In the genomic region with DNA sequence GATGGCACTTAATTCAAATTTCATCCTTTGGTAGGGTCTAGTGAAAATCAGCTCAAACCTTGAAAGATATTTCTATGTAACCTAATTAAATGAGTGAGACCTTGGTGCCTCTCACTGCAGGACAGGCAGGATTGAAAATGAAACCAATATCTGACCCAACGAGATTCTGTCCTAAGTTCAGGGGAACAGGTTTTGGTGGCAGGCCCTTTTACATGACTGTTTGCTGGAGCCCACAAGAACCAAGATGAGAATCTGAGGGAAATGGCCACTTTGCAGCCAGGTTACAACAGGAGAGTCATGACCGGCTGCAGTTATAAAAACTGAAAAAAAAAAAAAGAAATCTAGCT, we compare ENCODE assay signal across 22 cellular contexts.
A peak's percentile ranks its signal among the peaks of the same experiment; 100 is the strongest.
DNase-seq lines count a peak whose midpoint lies in the region; ATAC-seq, FAIRE-seq and TF ChIP-seq lines count a peak whose summit lies in the region.
"Had no signal": no experiment of that assay in that cellular context is flagged by ENCODE, and none has a peak within 500 bp of the region (broad histone marks: within the 10 kb centered on the region; RNA-seq: fewer than 3 reads in every experiment).

No MANE protein-coding gene starts in this region.

- no peaks in the 10 kb centered on the region for H3K4me1 Mint-ChIP-seq in activated T-helper 1 cell treated with anti-CD3 and anti-CD28 coated beads, Interleukin-12 subunit alpha, Interleukin-12 subunit beta, Interleukin-2, Interleukin-4 antibody, amounts not matched to agents 30 ng/mL and 10 ng/mL and 1 ng/mL, durations not matched to agents 14 hours and 24 hours and 36 hours (ENCODE audit: low read depth)

- TF ChIP-seq POLR2A in right lobe of liver (IDR thresholded peaks at IDR 0.05) (no peak), HepG2 (IDR thresholded peaks at IDR 0.05; ENCODE audit: insufficient read depth in 1 of 2, low read depth in 2 of 2, low read length in 2 of 2) (no peak)

- H3K4me2 ChIP-seq in HepG2 (ENCODE audit: low read depth, low read length), result no peak overlapping the region
- peak overlapping the region; percentile 4 for H3K4me2 ChIP-seq in Karpas-422 (ENCODE audit: low read depth, low read length, poor library complexity, severe bottlenecking)
- no peak overlapping the region for H3K4me2 ChIP-seq in SK-N-SH
- H3K4me2 ChIP-seq: BLaER1 treated with 17β-estradiol and CSF1 and Interleukin-3, amounts not matched to agents 10 nM and 100 nM; KMS-11 had no signal

- H3K36me3 ChIP-seq in right lobe of liver (no peaks in the 10 kb centered on the region), HepG2 (replicated peaks in 1 of 2; ENCODE audit: control insufficient read depth in 1 of 2, insufficient read depth in 2 of 2, low read length in 2 of 2) (peaks cover 0 to 2% of the 10 kb centered on the region in 2 experiments; a peak in 4 of 5 replicates), Karpas-422 (ENCODE audit: insufficient read depth, low read length) (no peaks in the 10 kb centered on the region), SK-N-SH (replicated peaks in 1 of 2; ENCODE audit: control insufficient read depth in 1 of 2, insufficient read depth in 2 of 2, low read length in 1 of 2) (no peaks in the 10 kb centered on the region)
- H3K36me3 ChIP-seq: HAP-1, Peyer's patch had no signal

- no peak for TF ChIP-seq EP300 in HepG2 (IDR thresholded peaks at IDR 0.05; ENCODE audit: low read depth in 2 of 2, low read length in 2 of 2)
- no peak for TF ChIP-seq EP300 in HepG2 (CRISPR knock-in tag; IDR thresholded peaks at IDR 0.05; ENCODE audit: borderline replicate concordance)
- TF ChIP-seq EP300 in SK-N-SH (IDR thresholded peaks at IDR 0.05; ENCODE audit: borderline replicate concordance in 1 of 2, low read depth in 1 of 2, low read length in 1 of 2), result no peak

- peak; percentile 63 to 81 (median 69) for ATAC-seq in right lobe of liver
- no peak for ATAC-seq in HepG2
- ATAC-seq in GM21786 (IDR thresholded peaks at IDR 0.05; ENCODE audit: unreplicated experiment), result peak; percentile 54
- ATAC-seq: Right ventricle myocardium inferior had no signal

- peaks cover 2% of the 10 kb centered on the region for H3K36me3 Mint-ChIP-seq in activated T-helper 1 cell treated with anti-CD3 and anti-CD28 coated beads, Interleukin-12 subunit alpha, Interleukin-12 subunit beta, Interleukin-2, Interleukin-4 antibody, amounts not matched to agents 30 ng/mL and 10 ng/mL and 1 ng/mL, durations not matched to agents 14 hours and 24 hours and 36 hours (ENCODE audit: low read depth)

- H3K9me3 ChIP-seq in right lobe of liver (no peaks in the 10 kb centered on the region), HepG2 (ENCODE audit: low read length) (no peaks in the 10 kb centered on the region), Karpas-422 (ENCODE audit: low read length) (no peaks in the 10 kb centered on the region), SK-N-SH (no peaks in the 10 kb centered on the region)
- H3K9me3 ChIP-seq: BLaER1 treated with 17β-estradiol and CSF1 and Interleukin-3, amounts not matched to agents 10 nM and 100 nM; HAP-1; Peyer's patch had no signal

- peaks cover 3% of the 10 kb centered on the region for H3K27me3 Mint-ChIP-seq in activated T-helper 1 cell treated with anti-CD3 and anti-CD28 coated beads, Interleukin-12 subunit alpha, Interleukin-12 subunit beta, Interleukin-2, Interleukin-4 antibody, amounts not matched to agents 30 ng/mL and 10 ng/mL and 1 ng/mL, durations not matched to agents 14 hours and 24 hours and 36 hours (ENCODE audit: insufficient read depth)
- H3K27me3 Mint-ChIP-seq: CD8-positive, alpha-beta memory T cell had no signal

- in situ Hi-C loops in HepG2 (cut with HindIII; ENCODE audit: extremely low pct_ligation_motif_present, low pct_unique_long_range_greater_than_20kb), result no loop called here

- H3K9me2 ChIP-seq in Karpas-422 (replicated peaks; ENCODE audit: insufficient read depth, low read length) (no peaks in the 10 kb centered on the region), SK-N-SH (no peaks in the 10 kb centered on the region)

- no peak overlapping the region for H2AFZ ChIP-seq in HepG2 (ENCODE audit: low read length)
- no peak overlapping the region for H2AFZ ChIP-seq in Karpas-422 (ENCODE audit: low read length)
- H2AFZ ChIP-seq in SK-N-SH (ENCODE audit: low read depth), result no peak overlapping the region

- DNase-seq in right lobe of liver (no peak), HepG2 (ENCODE audit: low spot score) (no peak), Karpas-422 (no peak), AG08395 (ENCODE audit: low spot score) (no peak), amniotic stem cell (lab: John Stamatoyannopoulos, UW) (no peak), SK-N-SH (no peak)
- no peak for DNase-seq in activated T-helper 1 cell treated with anti-CD3 and anti-CD28 coated beads, Interleukin-12 subunit alpha, Interleukin-12 subunit beta, Interleukin-2, Interleukin-4 antibody, amounts not matched to agents 30 ng/mL and 10 ng/mL and 1 ng/mL, durations not matched to agents 14 hours and 24 hours and 36 hours (ENCODE audit: low spot score)
- DNase-seq: 8988T; CD8-positive, alpha-beta memory T cell; NCI-H1048; NCI-H146; NCI-H2081 treated with DMSO at 0.1 percent for 48 hours; NCI-H2227 treated with DMSO at 0.1 percent for 48 hours; Peyer's patch had no signal

- intact Hi-C loops in right lobe of liver (cut with DNase I), result no loop called here
- intact Hi-C loops in HepG2 (cut with micrococcal nuclease; ENCODE audit: unreplicated experiment), result no loop called here
- intact Hi-C loops in activated T-helper 1 cell treated with anti-CD3 and anti-CD28 coated beads, Interleukin-12 subunit alpha, Interleukin-12 subunit beta, Interleukin-2, Interleukin-4 antibody, amounts not matched to agents 30 ng/mL and 10 ng/mL and 1 ng/mL, durations not matched to agents 14 hours and 24 hours and 36 hours (cut with micrococcal nuclease), result no loop called here

- no peak overlapping the region for H3K4me3 ChIP-seq in right lobe of liver
- no peak overlapping the region for H3K4me3 ChIP-seq in HepG2 (replicated peaks in 1 of 3; ENCODE audit: insufficient read depth in 1 of 3, low read depth in 2 of 3, low read length in 3 of 3)
- H3K4me3 ChIP-seq in Karpas-422 (ENCODE audit: low read length), result peak overlapping the region; percentile 1; the same call in 1 of the 2 replicates
- H3K4me3 ChIP-seq in SK-N-SH (ENCODE audit: low read depth in 2 of 2, low read length in 1 of 2), result no peak overlapping the region
- H3K4me3 ChIP-seq: BLaER1 treated with 17β-estradiol and CSF1 and Interleukin-3, amounts not matched to agents 10 nM and 100 nM; HAP-1; Peyer's patch had no signal

- H3K79me2 ChIP-seq in HepG2 (ENCODE audit: insufficient read depth, low read length), result no peaks in the 10 kb centered on the region
- H3K79me2 ChIP-seq in Karpas-422 (ENCODE audit: low read length), result no peaks in the 10 kb centered on the region
- peaks cover 16% of the 10 kb centered on the region for H3K79me2 ChIP-seq in SK-N-SH (ENCODE audit: insufficient read depth)

- FAIRE-seq in HepG2 (lab: Jason Lieb, UNC), result no peak
- FAIRE-seq: D721Med, G401.6, GM12892 had no signal

- H3K4me1 ChIP-seq in right lobe of liver (peaks cover 0 to 10% (median 0%) of the 10 kb centered on the region in 4 donors), HepG2 (ENCODE audit: insufficient read depth, low read length) (no peaks in the 10 kb centered on the region), Karpas-422 (ENCODE audit: low read length) (peaks cover 20% of the 10 kb centered on the region), SK-N-SH (ENCODE audit: control insufficient read depth in 1 of 2, insufficient read depth in 2 of 2, low read depth in 1 of 2, low read length in 1 of 2) (peaks cover 19 to 35% of the 10 kb centered on the region in 2 experiments)
- H3K4me1 ChIP-seq: HAP-1, Peyer's patch had no signal

- CTCF ChIA-PET in HepG2 (lab: Yijun Ruan, JAX; ENCODE audit: low intra/inter-chr PET ratio, low total read pairs), result no interaction called here
- CTCF ChIA-PET in SK-N-SH (lab: Yijun Ruan, JAX), result interaction anchor here (1.2 to 2.4 kb wide), 2 partner anchors 29 to 265 kb away, joined by 3 to 16 read pairs; no protein-coding TSS in a partner anchor

- H3K27ac ChIP-seq in right lobe of liver (no peak overlapping the region), HepG2 (ENCODE audit: extremely low read length, insufficient read depth, low read length) (no peak overlapping the region), Karpas-422 (ENCODE audit: low read length) (peak overlapping the region; percentile 72), SK-N-SH (ENCODE audit: low read depth in 2 of 2, low read length in 1 of 2) (no peak overlapping the region)
- H3K27ac ChIP-seq: BLaER1 treated with 17β-estradiol and CSF1 and Interleukin-3, amounts not matched to agents 10 nM and 100 nM; KMS-11; Peyer's patch had no signal

- H3K4me3 Mint-ChIP-seq in activated T-helper 1 cell treated with anti-CD3 and anti-CD28 coated beads, Interleukin-12 subunit alpha, Interleukin-12 subunit beta, Interleukin-2, Interleukin-4 antibody, amounts not matched to agents 30 ng/mL and 10 ng/mL and 1 ng/mL, durations not matched to agents 14 hours and 24 hours and 36 hours, result no peak overlapping the region
- H3K4me3 Mint-ChIP-seq: CD8-positive, alpha-beta memory T cell had no signal

- POLR2A ChIA-PET in HepG2 (lab: Yijun Ruan, JAX) (no interaction called here), SK-N-SH (lab: Yijun Ruan, JAX) (no interaction called here)

- TF ChIP-seq RAD21 in HepG2 (CRISPR knock-in tag; IDR thresholded peaks at IDR 0.05) (no peak), SK-N-SH (IDR thresholded peaks at IDR 0.05; ENCODE audit: low read length) (no peak)

- no peaks in the 10 kb centered on the region for H4K20me1 ChIP-seq in HepG2 (ENCODE audit: insufficient read depth, low read length)
- peaks cover 4% of the 10 kb centered on the region; the same call in 1 of the 2 replicates for H4K20me1 ChIP-seq in Karpas-422 (ENCODE audit: insufficient read depth, low read depth, low read length)
- H4K20me1 ChIP-seq in SK-N-SH (ENCODE audit: insufficient read depth), result no peaks in the 10 kb centered on the region

- BruUV-seq in HepG2 (replicated peaks; lab: Mats Ljungman, UMichigan), result no TSS peak

- H3K27me3 ChIP-seq in right lobe of liver, result no peaks in the 10 kb centered on the region
- no peaks in the 10 kb centered on the region for H3K27me3 ChIP-seq in HepG2 (ENCODE audit: control insufficient read depth in 1 of 2, insufficient read depth in 2 of 2, low read length in 2 of 2)
- no peaks in the 10 kb centered on the region for H3K27me3 ChIP-seq in Karpas-422 (ENCODE audit: low read length)
- H3K27me3 ChIP-seq in SK-N-SH (ENCODE audit: insufficient read depth), result no peaks in the 10 kb centered on the region
- H3K27me3 ChIP-seq: BLaER1 treated with 17β-estradiol and CSF1 and Interleukin-3, amounts not matched to agents 10 nM and 100 nM; Peyer's patch had no signal

- WGBS in right lobe of liver (ENCODE audit: insufficient coverage, low coverage, low lambda C conversion rate, missing lambda C conversion rate), result 35% methylated on average over 2 of the region's 2 CpGs
- WGBS in HepG2 (ENCODE audit: low lambda C conversion rate), result 94% methylated on average over 2 of the region's 2 CpGs
- 74% methylated on average over 2 of the region's 2 CpGs for WGBS in SK-N-SH (ENCODE audit: low lambda C conversion rate)

- no peaks in the 10 kb centered on the region for H3K9me3 Mint-ChIP-seq in activated T-helper 1 cell treated with anti-CD3 and anti-CD28 coated beads, Interleukin-12 subunit alpha, Interleukin-12 subunit beta, Interleukin-2, Interleukin-4 antibody, amounts not matched to agents 30 ng/mL and 10 ng/mL and 1 ng/mL, durations not matched to agents 14 hours and 24 hours and 36 hours
- H3K9me3 Mint-ChIP-seq: CD8-positive, alpha-beta memory T cell had no signal

- H3F3A ChIP-seq in SK-N-SH (replicated peaks; ENCODE audit: insufficient read depth), result peaks cover 32% of the 10 kb centered on the region

- H3K9ac ChIP-seq in HepG2 (ENCODE audit: insufficient read depth, low read depth, low read length), result no peak overlapping the region
- H3K9ac ChIP-seq in Karpas-422 (ENCODE audit: low read length), result peak overlapping the region; percentile 23; the same call in 1 of the 2 replicates
- H3K9ac ChIP-seq in SK-N-SH, result no peak overlapping the region
- H3K9ac ChIP-seq: BLaER1 treated with 17β-estradiol and CSF1 and Interleukin-3, amounts not matched to agents 10 nM and 100 nM; KMS-11 had no signal

- TF ChIP-seq CTCF in right lobe of liver (IDR thresholded peaks at IDR 0.05), result no peak
- TF ChIP-seq CTCF in HepG2 (CRISPR knock-in tag; IDR thresholded peaks at IDR 0.05), result no peak
- TF ChIP-seq CTCF in SK-N-SH (IDR thresholded peaks at IDR 0.05), result no peak

- no peak overlapping the region for H3K27ac Mint-ChIP-seq in activated T-helper 1 cell treated with anti-CD3 and anti-CD28 coated beads, Interleukin-12 subunit alpha, Interleukin-12 subunit beta, Interleukin-2, Interleukin-4 antibody, amounts not matched to agents 30 ng/mL and 10 ng/mL and 1 ng/mL, durations not matched to agents 14 hours and 24 hours and 36 hours
- H3K27ac Mint-ChIP-seq: CD8-positive, alpha-beta memory T cell had no signal
